15 cellular contexts compared by ENCODE assay signal in genomic region chr15:55816017-55816416, GRCh38.
DNase-seq lines count a peak whose midpoint lies in the region; ATAC-seq and TF ChIP-seq lines count a peak whose summit lies in the region.
"Had no signal": no experiment of that assay in that cellular context is flagged by ENCODE, and none has a peak within 500 bp of the region (broad histone marks: within the 10 kb centered on the region; RNA-seq: fewer than 3 reads in every experiment).

No MANE protein-coding gene starts in this region.

- no peaks in the 10 kb centered on the region for H3K4me1 ChIP-seq in mucosa of descending colon (ENCODE audit: low read depth)

- TF ChIP-seq CTCF in endothelial cell (IDR thresholded peaks at IDR 0.05; ENCODE audit: unreplicated experiment): no peak
- TF ChIP-seq CTCF in nephron (IDR thresholded peaks at IDR 0.05; ENCODE audit: unreplicated experiment in 3 of 3): no peak
- TF ChIP-seq CTCF in mucosa of descending colon (IDR thresholded peaks at IDR 0.05): no peak

- no peak for ATAC-seq in mucosa of descending colon
- ATAC-seq: GM23338 had no signal

- H3K36me3 ChIP-seq in mucosa of descending colon (ENCODE audit: low read depth): no peaks in the 10 kb centered on the region

- no peaks in the 10 kb centered on the region for H3K9me3 ChIP-seq in mucosa of descending colon

- peak overlapping the region; percentile 22 for H3K27ac Mint-ChIP-seq in endothelial cell (ENCODE audit: unreplicated experiment)
- H3K27ac Mint-ChIP-seq in nephron: peak overlapping the region; percentile 8 to 61 (median 37)
- H3K27ac Mint-ChIP-seq: GM23338 had no signal

- H3K27me3 Mint-ChIP-seq in endothelial cell (ENCODE audit: unreplicated experiment) (peaks cover 2% of the 10 kb centered on the region), nephron (ENCODE audit: low read depth) (peaks cover 7% of the 10 kb centered on the region)

- DNase-seq in EH (ENCODE audit: low read depth) (peak; percentile 64), NCI-H226 (peak; percentile 58), endothelial cell (ENCODE audit: low spot score) (no peak), mucosa of descending colon (no peak), LoVo (ENCODE audit: low spot score) (no peak), NCI-H526 (lab: John Stamatoyannopoulos, UW) (no peak)
- DNase-seq: GF-D8, KG1, NCI-H1105, NCI-H1694 treated with DMSO at 0.1 percent for 48 hours, NCI-H446, NCI-H748 treated with DMSO at 0.1 percent for 48 hours, PC-9 had no signal

- H3K4me1 Mint-ChIP-seq in endothelial cell (ENCODE audit: unreplicated experiment) (peaks cover 15% of the 10 kb centered on the region), nephron (peaks cover 36% of the 10 kb centered on the region)

- no peak overlapping the region for H3K4me3 ChIP-seq in mucosa of descending colon
- H3K4me3 ChIP-seq: GM23338, PC-9 had no signal

- intact Hi-C loops in mucosa of descending colon (cut with DNase I, micrococcal nuclease): no loop called here

- no peaks in the 10 kb centered on the region for H3K9me3 Mint-ChIP-seq in endothelial cell (ENCODE audit: unreplicated experiment)
- H3K9me3 Mint-ChIP-seq in nephron: no peaks in the 10 kb centered on the region
- H3K9me3 Mint-ChIP-seq: GM23338 had no signal

- H3K4me3 Mint-ChIP-seq in endothelial cell (ENCODE audit: unreplicated experiment) (no peak overlapping the region), nephron (no peak overlapping the region)
- H3K4me3 Mint-ChIP-seq: GM23338 had no signal

- H3K36me3 Mint-ChIP-seq in endothelial cell (ENCODE audit: low read depth, unreplicated experiment) (no peaks in the 10 kb centered on the region), nephron (ENCODE audit: low read depth) (no peaks in the 10 kb centered on the region)

Comparison
In these comparisons a context has a peak if more than half of its experiments do, and no peak if none do; other contexts are left out.
1. DNase-seq: peak in EH (single experiment) and NCI-H226 (single experiment); none in endothelial cell (single experiment), mucosa of descending colon (0 of 3), LoVo (single experiment) and NCI-H526 (0 of 2).